In the genomic region with DNA sequence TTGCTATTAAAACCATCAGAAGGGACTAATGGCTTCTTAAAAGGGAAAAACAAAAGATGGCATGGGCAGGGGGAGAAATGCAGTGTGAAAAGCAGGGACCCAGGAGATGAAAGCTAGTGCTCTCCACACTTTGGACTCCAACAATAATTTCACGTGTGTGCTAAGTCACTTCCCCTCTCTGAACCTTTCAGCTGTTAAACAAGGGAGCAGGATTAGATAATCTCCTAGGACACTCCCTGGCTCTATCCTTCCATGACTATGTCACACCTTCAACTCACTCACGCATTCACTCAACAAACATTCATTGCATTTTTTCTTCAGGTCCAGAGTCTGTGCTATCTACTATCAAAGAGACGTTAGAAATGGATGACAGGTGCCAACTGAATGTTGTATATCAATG, we compare ENCODE assay signal across 28 cellular contexts.
"Had no signal": no experiment of that assay in that cellular context is flagged by ENCODE, and none has a peak within 500 bp of the region (broad histone marks: within the 10 kb centered on the region; RNA-seq: fewer than 3 reads in every experiment).

No MANE protein-coding gene starts in this region.

- H3K4me3 ChIP-seq: stomach, suprapubic skin, testis, thoracic aorta, thyroid gland, tibial artery, tibial nerve, transverse colon, upper lobe of left lung, upper lobe of right lung, uterus, vagina had no signal

- H3K9me3 Mint-ChIP-seq: stimulated activated effector memory CD8-positive, alpha-beta T cell treated with anti-CD3 and anti-CD28 coated beads, Interleukin-12 subunit alpha, Interleukin-12 subunit beta, amount 100 ng/mL, for 72 hours; stimulated activated memory B cell treated with anti-CD40 and anti-IgM and Interleukin-4, amounts not matched to agents 10 μg/mL and 1 μg/mL and 100 μg/mL, for 72 hours; stimulated activated naive CD8-positive, alpha-beta T cell treated with anti-CD3 and anti-CD28 coated beads, Interleukin-15, amount 100 ng/mL, for 72 hours; stimulated activated naive CD8-positive, alpha-beta T cell treated with anti-CD3 and anti-CD28 coated beads, Interleukin-15, Interleukin-2, amounts not matched to agents 100 ng/mL and 50 ng/mL, for 24 hours had no signal

- H3K4me1 Mint-ChIP-seq: stimulated activated effector memory CD8-positive, alpha-beta T cell treated with anti-CD3 and anti-CD28 coated beads, Interleukin-12 subunit alpha, Interleukin-12 subunit beta, amount 100 ng/mL, for 72 hours; stimulated activated memory B cell treated with anti-CD40 and anti-IgM and Interleukin-4, amounts not matched to agents 10 μg/mL and 1 μg/mL and 100 μg/mL, for 72 hours; stimulated activated naive B cell treated with anti-CD40 and anti-IgM and Interleukin-4, amounts not matched to agents 10 μg/mL and 1 μg/mL and 100 μg/mL, for 72 hours; stimulated activated naive CD8-positive, alpha-beta T cell treated with anti-CD3 and anti-CD28 coated beads, Interleukin-15, amount 100 ng/mL, for 72 hours had no signal

- H3K36me3 ChIP-seq: stomach, suprapubic skin, thoracic aorta, thyroid gland, tibial artery, tibial nerve, transverse colon, upper lobe of left lung, upper lobe of right lung, uterus, vagina had no signal

- H3K27me3 ChIP-seq: suprapubic skin, testis, thyroid gland, tibial nerve, transverse colon, upper lobe of left lung, upper lobe of right lung, uterus, vagina had no signal

- H3K27ac Mint-ChIP-seq: stimulated activated effector memory CD8-positive, alpha-beta T cell treated with anti-CD3 and anti-CD28 coated beads, Interleukin-12 subunit alpha, Interleukin-12 subunit beta, amount 100 ng/mL, for 72 hours; stimulated activated memory B cell treated with anti-CD40 and anti-IgM and Interleukin-4, amounts not matched to agents 10 μg/mL and 1 μg/mL and 100 μg/mL, for 72 hours; stimulated activated naive B cell treated with anti-CD40 and anti-IgM and Interleukin-4, amounts not matched to agents 10 μg/mL and 1 μg/mL and 100 μg/mL, for 72 hours; stimulated activated naive CD8-positive, alpha-beta T cell treated with anti-CD3 and anti-CD28 coated beads, Interleukin-15, amount 100 ng/mL, for 72 hours; stimulated activated naive CD8-positive, alpha-beta T cell treated with anti-CD3 and anti-CD28 coated beads, Interleukin-15, Interleukin-2, amounts not matched to agents 100 ng/mL and 50 ng/mL, for 24 hours; type B pancreatic cell had no signal

- H3K27me3 Mint-ChIP-seq: stimulated activated naive CD8-positive, alpha-beta T cell treated with anti-CD3 and anti-CD28 coated beads, Interleukin-15, amount 100 ng/mL, for 72 hours; type B pancreatic cell had no signal

- H3K27ac ChIP-seq: stomach, suprapubic skin, testis, thoracic aorta, thyroid gland, tibial artery, tibial nerve, transverse colon, upper lobe of left lung, upper lobe of right lung, uterus, vagina had no signal

- H3K4me3 Mint-ChIP-seq: stimulated activated effector memory CD8-positive, alpha-beta T cell treated with anti-CD3 and anti-CD28 coated beads, Interleukin-12 subunit alpha, Interleukin-12 subunit beta, amount 100 ng/mL, for 72 hours; stimulated activated memory B cell treated with anti-CD40 and anti-IgM and Interleukin-4, amounts not matched to agents 10 μg/mL and 1 μg/mL and 100 μg/mL, for 72 hours; stimulated activated naive B cell treated with anti-CD40 and anti-IgM and Interleukin-4, amounts not matched to agents 10 μg/mL and 1 μg/mL and 100 μg/mL, for 72 hours; stimulated activated naive CD8-positive, alpha-beta T cell treated with anti-CD3 and anti-CD28 coated beads, Interleukin-15, amount 100 ng/mL, for 72 hours; stimulated activated naive CD8-positive, alpha-beta T cell treated with anti-CD3 and anti-CD28 coated beads, Interleukin-15, Interleukin-2, amounts not matched to agents 100 ng/mL and 50 ng/mL, for 24 hours; type B pancreatic cell had no signal

- H3K9me3 ChIP-seq: suprapubic skin, testis, thoracic aorta, thyroid gland, tibial nerve, transverse colon, upper lobe of right lung, uterus, vagina had no signal

- DNase-seq: stimulated activated CD4-positive, alpha-beta T cell treated with anti-CD3 and anti-CD28 coated beads, Interleukin-2, amount 100 ng/mL, for 48 hours; stimulated activated CD4-positive, alpha-beta T cell treated with anti-CD3 and anti-CD28 coated beads, Interleukin-4, amount 100 ng/mL, for 1 hour; stimulated activated CD4-positive, alpha-beta T cell treated with anti-CD3 and anti-CD28 coated beads, Interleukin-4, amount 100 ng/mL, for 24 hours; stimulated activated CD4-positive, alpha-beta T cell treated with anti-CD3 and anti-CD28 coated beads, Interleukin-4, amount 100 ng/mL, for 4 hours; stimulated activated CD8-positive, alpha-beta memory T cell treated with anti-CD3 and anti-CD28 coated beads, Interleukin-4, amount 100 ng/mL, for 48 hours; stimulated activated naive B cell treated with anti-CD40 and anti-IgM and Interleukin-4, amounts not matched to agents 10 μg/mL and 1 μg/mL and 100 μg/mL, for 72 hours; stimulated activated naive CD4-positive, alpha-beta T cell; stimulated activated naive CD4-positive, alpha-beta T cell treated with Interleukin-2 at 50 U/mL for 16 hours; stimulated activated naive CD8-positive, alpha-beta T cell treated with anti-CD3 and anti-CD28 coated beads, Interleukin-15, amount 100 ng/mL, for 72 hours; stimulated activated naive CD8-positive, alpha-beta T cell treated with anti-CD3 and anti-CD28 coated beads, Interleukin-15, Interleukin-2, amounts not matched to agents 100 U/mL and 50 U/mL, for 24 hours; stomach; substantia nigra; testis; thyroid gland; tibial artery; transverse colon; upper lobe of left lung; upper lobe of right lung; uterus had no signal

- ATAC-seq: stimulated activated effector memory CD8-positive, alpha-beta T cell treated with anti-CD3 and anti-CD28 coated beads, Interleukin-12 subunit alpha, Interleukin-12 subunit beta, amount 100 ng/mL, for 72 hours; stimulated activated memory B cell treated with anti-CD40 and anti-IgM and Interleukin-4, amounts not matched to agents 10 μg/mL and 1 μg/mL and 100 μg/mL, for 72 hours; stimulated activated naive B cell treated with anti-CD40 and anti-IgM and Interleukin-4, amounts not matched to agents 10 μg/mL and 1 μg/mL and 100 μg/mL, for 72 hours; stimulated activated naive CD8-positive, alpha-beta T cell treated with anti-CD3 and anti-CD28 coated beads, Interleukin-15, amount 100 ng/mL, for 72 hours; stimulated activated naive CD8-positive, alpha-beta T cell treated with anti-CD3 and anti-CD28 coated beads, Interleukin-15, Interleukin-2, amounts not matched to agents 100 U/mL and 50 U/mL, for 24 hours; upper lobe of right lung had no signal

- H3K4me1 ChIP-seq: testis, tibial artery, uterus, vagina had no signal

- H3K36me3 Mint-ChIP-seq: stimulated activated effector memory CD8-positive, alpha-beta T cell treated with anti-CD3 and anti-CD28 coated beads, Interleukin-12 subunit alpha, Interleukin-12 subunit beta, amount 100 ng/mL, for 72 hours; stimulated activated memory B cell treated with anti-CD40 and anti-IgM and Interleukin-4, amounts not matched to agents 10 μg/mL and 1 μg/mL and 100 μg/mL, for 72 hours; type B pancreatic cell had no signal

- FAIRE-seq: urothelium cell line had no signal
